39 cellular contexts compared by ENCODE assay signal in genomic region chr4:132427125-132427524, GRCh38.
"Had no signal": no experiment of that assay in that cellular context is flagged by ENCODE, and none has a peak within 500 bp of the region (broad histone marks: within the 10 kb centered on the region; RNA-seq: fewer than 3 reads in every experiment).

No MANE protein-coding gene starts in this region.

- H3K4me1 Mint-ChIP-seq: activated naive CD4-positive, alpha-beta T cell treated with anti-CD3 and anti-CD28 coated beads, Interleukin-2, amount 10 ng/mL, durations not matched to agents 7 days and 5 days; activated naive CD4-positive, alpha-beta T cell treated with anti-CD3 and anti-CD28 coated beads, Interleukin-2, amount 50 U/mL, for 24 hours; activated naive CD8-positive, alpha-beta T cell treated with anti-CD3 and anti-CD28 coated beads for 36 hours; activated naive CD8-positive, alpha-beta T cell treated with anti-CD3 and anti-CD28 coated beads, Interleukin-2, amount 10 ng/mL, durations not matched to agents 7 days and 5 days; activated naive CD8-positive, alpha-beta T cell treated with anti-CD3 and anti-CD28 coated beads, Interleukin-2, amount 50 U/mL, for 24 hours; activated T-helper 17 cell treated with anti-CD3 and anti-CD28 coated beads, Interleukin-2, amount 50 U/mL, for 72 hours; brain; central memory CD8-positive, alpha-beta T cell had no signal

- H3K4me3 ChIP-seq: adrenal gland, ascending aorta, body of pancreas, breast epithelium, cardiac muscle cell had no signal

- H3K36me3 Mint-ChIP-seq: activated naive CD4-positive, alpha-beta T cell treated with anti-CD3 and anti-CD28 coated beads, Interleukin-2, amount 10 ng/mL, durations not matched to agents 7 days and 5 days; activated naive CD4-positive, alpha-beta T cell treated with anti-CD3 and anti-CD28 coated beads, Interleukin-2, amount 50 U/mL, for 24 hours; activated naive CD4-positive, alpha-beta T cell treated with anti-CD3 and anti-CD28 coated beads, Interleukin-2, amount 50 U/mL, for 72 hours; activated naive CD8-positive, alpha-beta T cell; activated naive CD8-positive, alpha-beta T cell treated with anti-CD3 and anti-CD28 coated beads for 36 hours; activated naive CD8-positive, alpha-beta T cell treated with anti-CD3 and anti-CD28 coated beads, Interleukin-2, amount 10 ng/mL, durations not matched to agents 7 days and 5 days; brain had no signal

- H3K9me3 Mint-ChIP-seq: activated naive CD8-positive, alpha-beta T cell treated with anti-CD3 and anti-CD28 coated beads, Interleukin-2, amount 50 U/mL, for 24 hours; activated T-helper 2 cell treated with anti-CD3 and anti-CD28 coated beads, Interferon-gamma antibody, Interleukin-2, Interleukin-4, amounts not matched to agents 10 μg/mL and 5 μg/mL and 100 μg/mL, durations not matched to agents 14 hours and 24 hours and 36 hours had no signal

- H3K36me3 ChIP-seq: adrenal gland, ascending aorta, brain microvascular endothelial cell, breast epithelium, cardiac muscle cell had no signal

- H3K4me3 Mint-ChIP-seq: activated naive CD4-positive, alpha-beta T cell treated with anti-CD3 and anti-CD28 coated beads for 36 hours; activated naive CD4-positive, alpha-beta T cell treated with anti-CD3 and anti-CD28 coated beads, Interleukin-2, amount 10 ng/mL, durations not matched to agents 7 days and 5 days; activated naive CD4-positive, alpha-beta T cell treated with anti-CD3 and anti-CD28 coated beads, Interleukin-2, amount 50 U/mL, for 24 hours; activated naive CD8-positive, alpha-beta T cell; activated naive CD8-positive, alpha-beta T cell treated with anti-CD3 and anti-CD28 coated beads for 36 hours; activated naive CD8-positive, alpha-beta T cell treated with anti-CD3 and anti-CD28 coated beads, Interleukin-2, amount 10 ng/mL, durations not matched to agents 7 days and 5 days; activated naive CD8-positive, alpha-beta T cell treated with anti-CD3 and anti-CD28 coated beads, Interleukin-2, amount 50 U/mL, for 24 hours; activated T-cell treated with anti-CD3 and anti-CD28 coated beads, Interleukin-2, amount 50 U/mL, for 24 hours; activated T-cell treated with anti-CD3 and anti-CD28 coated beads, Interleukin-2, amount 50 U/mL, for 4 hours; activated T-cell treated with anti-CD3 and anti-CD28 coated beads, Interleukin-2, amount 50 U/mL, for 72 hours; activated T-helper 1 cell treated with anti-CD3 and anti-CD28 coated beads, Interleukin-12 subunit alpha, Interleukin-12 subunit beta, Interleukin-2, Interleukin-4 antibody, amounts not matched to agents 30 ng/mL and 10 ng/mL and 1 ng/mL, durations not matched to agents 14 hours and 24 hours and 36 hours; activated T-helper 17 cell treated with anti-CD3 and anti-CD28 coated beads, Interleukin-2, amount 50 U/mL, for 72 hours; brain; central memory CD8-positive, alpha-beta T cell had no signal

- H3K27me3 Mint-ChIP-seq: activated naive CD4-positive, alpha-beta T cell treated with anti-CD3 and anti-CD28 coated beads, Interleukin-2, amount 10 ng/mL, durations not matched to agents 7 days and 5 days; activated naive CD4-positive, alpha-beta T cell treated with anti-CD3 and anti-CD28 coated beads, Interleukin-2, amount 50 U/mL, for 24 hours; activated naive CD8-positive, alpha-beta T cell; activated naive CD8-positive, alpha-beta T cell treated with anti-CD3 and anti-CD28 coated beads for 36 hours; activated naive CD8-positive, alpha-beta T cell treated with anti-CD3 and anti-CD28 coated beads, Interleukin-2, amount 10 ng/mL, durations not matched to agents 7 days and 5 days; activated naive CD8-positive, alpha-beta T cell treated with anti-CD3 and anti-CD28 coated beads, Interleukin-2, amount 50 U/mL, for 24 hours; activated T-cell treated with anti-CD3 and anti-CD28 coated beads, Interleukin-2, amount 50 U/mL, for 24 hours; activated T-helper 17 cell treated with anti-CD3 and anti-CD28 coated beads, Interleukin-2, amount 50 U/mL, for 72 hours; brain; central memory CD8-positive, alpha-beta T cell had no signal

- FAIRE-seq: astrocyte, bronchial epithelial cell had no signal

- DNase-seq: activated effector memory CD4-positive, alpha-beta T cell treated with anti-CD3 and anti-CD28 coated beads, Interleukin-2, amount 50 U/mL, for 16 hours; activated effector memory CD4-positive, alpha-beta T cell treated with Interleukin-2 at 50 U/mL for 16 hours; activated gamma-delta T cell; activated gamma-delta T cell treated with Interleukin-2 at 50 U/mL for 16 hours; activated naive CD4-positive, alpha-beta T cell; activated naive CD4-positive, alpha-beta T cell treated with anti-CD3 and anti-CD28 coated beads for 36 hours; activated naive CD4-positive, alpha-beta T cell treated with anti-CD3 and anti-CD28 coated beads, Interleukin-2, amount 10 ng/mL, durations not matched to agents 7 days and 5 days; activated naive CD4-positive, alpha-beta T cell treated with anti-CD3 and anti-CD28 coated beads, Interleukin-2, amount 50 U/mL, for 16 hours; activated naive CD4-positive, alpha-beta T cell treated with Interleukin-2 at 50 U/mL for 16 hours; activated naive CD8-positive, alpha-beta T cell treated with anti-CD3 and anti-CD28 coated beads for 36 hours; activated naive CD8-positive, alpha-beta T cell treated with anti-CD3 and anti-CD28 coated beads, Interleukin-2, amount 10 ng/mL, durations not matched to agents 7 days and 5 days; activated naive CD8-positive, alpha-beta T cell treated with anti-CD3 and anti-CD28 coated beads, Interleukin-2, amount 50 U/mL, for 24 hours; activated T-cell treated with anti-CD3 and anti-CD28 coated beads, Interleukin-2, amount 50 U/mL, for 24 hours; activated T-cell treated with anti-CD3 and anti-CD28 coated beads, Interleukin-2, amount 50 U/mL, for 4 hours; activated T-cell treated with anti-CD3 and anti-CD28 coated beads, Interleukin-2, amount 50 U/mL, for 48 hours; activated T-cell treated with anti-CD3 and anti-CD28 coated beads, Interleukin-2, amount 50 U/mL, for 72 hours; adrenal gland; amniotic stem cell; amygdala; anterior cingulate cortex; aorta; body of pancreas; brain microvascular endothelial cell; caudate nucleus; central memory CD4-positive, alpha-beta T cell; cerebellar nuclear complex had no signal

- H3K27ac Mint-ChIP-seq: activated naive CD4-positive, alpha-beta T cell treated with anti-CD3 and anti-CD28 coated beads for 36 hours; activated naive CD4-positive, alpha-beta T cell treated with anti-CD3 and anti-CD28 coated beads, Interleukin-2, amount 10 ng/mL, durations not matched to agents 7 days and 5 days; activated naive CD4-positive, alpha-beta T cell treated with anti-CD3 and anti-CD28 coated beads, Interleukin-2, amount 50 U/mL, for 24 hours; activated naive CD4-positive, alpha-beta T cell treated with anti-CD3 and anti-CD28 coated beads, Interleukin-2, amount 50 U/mL, for 72 hours; activated naive CD8-positive, alpha-beta T cell; activated naive CD8-positive, alpha-beta T cell treated with anti-CD3 and anti-CD28 coated beads for 36 hours; activated naive CD8-positive, alpha-beta T cell treated with anti-CD3 and anti-CD28 coated beads, Interleukin-2, amount 10 ng/mL, durations not matched to agents 7 days and 5 days; activated naive CD8-positive, alpha-beta T cell treated with anti-CD3 and anti-CD28 coated beads, Interleukin-2, amount 50 U/mL, for 24 hours; activated T-cell treated with anti-CD3 and anti-CD28 coated beads, Interleukin-2, amount 50 U/mL, for 24 hours; activated T-cell treated with anti-CD3 and anti-CD28 coated beads, Interleukin-2, amount 50 U/mL, for 72 hours; activated T-helper 1 cell treated with anti-CD3 and anti-CD28 coated beads, Interleukin-12 subunit alpha, Interleukin-12 subunit beta, Interleukin-2, Interleukin-4 antibody, amounts not matched to agents 30 ng/mL and 10 ng/mL and 1 ng/mL, durations not matched to agents 14 hours and 24 hours and 36 hours; activated T-helper 17 cell treated with anti-CD3 and anti-CD28 coated beads, Interleukin-2, amount 50 U/mL, for 72 hours; activated T-helper 2 cell treated with anti-CD3 and anti-CD28 coated beads, Interferon-gamma antibody, Interleukin-2, Interleukin-4, amounts not matched to agents 10 μg/mL and 5 μg/mL and 100 μg/mL, durations not matched to agents 14 hours and 24 hours and 36 hours; brain had no signal

- H3K4me1 ChIP-seq: adrenal gland, ascending aorta, body of pancreas, breast epithelium had no signal

- ATAC-seq: activated naive CD4-positive, alpha-beta T cell treated with anti-CD3 and anti-CD28 coated beads, Interleukin-2, amount 50 U/mL, for 72 hours; activated naive CD8-positive, alpha-beta T cell treated with anti-CD3 and anti-CD28 coated beads, Interleukin-2, amount 50 U/mL, for 24 hours; activated T-cell treated with anti-CD3 and anti-CD28 coated beads, Interleukin-2, amount 50 U/mL, for 4 hours; activated T-cell treated with anti-CD3 and anti-CD28 coated beads, Interleukin-2, amount 50 U/mL, for 72 hours; activated T-helper 17 cell treated with anti-CD3 and anti-CD28 coated beads, Interleukin-2, amount 50 U/mL, for 72 hours; body of pancreas had no signal

- H3K27ac ChIP-seq: adrenal gland, ascending aorta, body of pancreas, brain microvascular endothelial cell, breast epithelium, cardiac muscle cell had no signal

- H3K9me3 ChIP-seq: adrenal gland, ascending aorta, body of pancreas, breast epithelium had no signal

- H3K27me3 ChIP-seq: adrenal gland, ascending aorta, body of pancreas, brain microvascular endothelial cell, breast epithelium, cardiac muscle cell had no signal
